Comparison of ENCODE assay signal across 8 cellular contexts in genomic region chr21:17613242-17613676, GRCh38. TPM values are rescaled to one million over a fixed set of nuclear protein-coding genes. Genes with fewer than 3 reads are reported as not detected.
DNase-seq lines count a peak whose midpoint lies in the region; ATAC-seq, FAIRE-seq and TF ChIP-seq lines count a peak whose summit lies in the region.

No MANE protein-coding gene starts in this region.

- H3K27me3 ChIP-seq in GM12878 (replicated peaks in 1 of 2; ENCODE audit: control insufficient read depth in 2 of 2, insufficient read depth in 2 of 2, low read length in 1 of 2) (no peaks in the 10 kb centered on the region), iPS-18a (ENCODE audit: control insufficient read depth, insufficient read depth, low read length) (peaks cover 13% of the 10 kb centered on the region), skeletal muscle satellite cell (ENCODE audit: control insufficient read depth, insufficient read depth, low read length) (no peaks in the 10 kb centered on the region), WERI-Rb-1 (ENCODE audit: insufficient read depth, low read depth, severe bottlenecking) (no peaks in the 10 kb centered on the region)

- H4K20me1 ChIP-seq in GM12878 (ENCODE audit: control insufficient read depth, insufficient read depth) = no peaks in the 10 kb centered on the region

- BruUV-seq in GM12878 (replicated peaks; lab: Mats Ljungman, UMichigan) = no TSS peak

- POLR2A ChIA-PET in GM12878 (lab: Charles Lee) = no interaction called here

- CTCF ChIA-PET in GM12878 (lab: Yijun Ruan, JAX) = interaction anchor here (0.8 kb wide), 1 partner anchor 27 kb away, joined by 3 read pairs; no protein-coding TSS in a partner anchor

- H3K4me1 ChIP-seq in GM12878 (ENCODE audit: control insufficient read depth, insufficient read depth, low read length) (no peaks in the 10 kb centered on the region; the same call in 1 of the 2 replicates), iPS-18a (ENCODE audit: control insufficient read depth, low read depth, low read length) (peaks cover 10% of the 10 kb centered on the region), skeletal muscle satellite cell (ENCODE audit: control insufficient read depth, insufficient read depth, low read length) (peaks cover 7% of the 10 kb centered on the region)

- intact Hi-C loops in GM12878 (cut with micrococcal nuclease; ENCODE audit: unreplicated experiment) = loop anchor here (2.0 to 10.0 kb wide), 3 partner anchors 169 to 236 kb away; partner anchors contain the start of gene C21orf91

- H3K36me3 ChIP-seq in GM12878 (ENCODE audit: control insufficient read depth in 2 of 2, insufficient read depth in 2 of 2, low read length in 1 of 2) (peaks cover 0 to 3% of the 10 kb centered on the region in 2 experiments; a peak in 1 of 4 replicates), iPS-18a (ENCODE audit: control insufficient read depth, low read depth, low read length) (peaks cover 5% of the 10 kb centered on the region), skeletal muscle satellite cell (ENCODE audit: insufficient read depth, low read length) (peaks cover 3% of the 10 kb centered on the region), WERI-Rb-1 (peaks cover 24% of the 10 kb centered on the region)

- 74% methylated on average over 16 of the region's 16 CpGs for WGBS in GM12878 (ENCODE audit: insufficient coverage, insufficient replicate concordance, low lambda C conversion rate, missing lambda C conversion rate)

- H3K4me2 ChIP-seq in GM12878 (ENCODE audit: control insufficient read depth, insufficient read depth) (peak overlapping the region; percentile 36; the same call in 1 of the 2 replicates), skeletal muscle satellite cell (ENCODE audit: low read length) (peak overlapping the region; percentile 90)

- TF ChIP-seq POLR2A in GM12878 (IDR thresholded peaks at IDR 0.05; ENCODE audit: low read depth, low read length) = no peak
- no peak for TF ChIP-seq POLR2A in H54 (IDR thresholded peaks at IDR 0.05; ENCODE audit: low read depth, low read length)

- no peak for FAIRE-seq in GM12878 (lab: Jason Lieb, UNC)
- no peak for FAIRE-seq in H54 (lab: Jason Lieb, UNC)

- peaks cover 43% of the 10 kb centered on the region for H3K79me2 ChIP-seq in GM12878 (ENCODE audit: control insufficient read depth, insufficient read depth, low read length)

- H3K27ac ChIP-seq in GM12878 (ENCODE audit: control insufficient read depth, insufficient read depth) = no peak overlapping the region
- no peak overlapping the region for H3K27ac ChIP-seq in iPS-18a (ENCODE audit: low read length)
- no peak overlapping the region for H3K27ac ChIP-seq in WERI-Rb-1

- H3K4me3 ChIP-seq in GM12878 (peak overlapping the region; percentile 100; the same call in 1 of the 2 replicates), iPS-18a (ENCODE audit: low read length) (peak overlapping the region; percentile 90), skeletal muscle satellite cell (ENCODE audit: low read length) (peak overlapping the region; percentile 73), WERI-Rb-1 (ENCODE audit: low read depth, low read length) (no peak overlapping the region)

- RAD21 ChIA-PET in GM12878 (lab: Charles Lee; ENCODE audit: unreplicated experiment) = interaction anchor here (0.6 kb wide), 1 partner anchor 177 kb away, joined by 3 read pairs; no protein-coding TSS in a partner anchor

- peak overlapping the region; percentile 68 for H2AFZ ChIP-seq in GM12878 (ENCODE audit: control insufficient read depth, low read depth, low read length)

- no peaks in the 10 kb centered on the region for H3K9me3 ChIP-seq in GM12878 (replicated peaks; ENCODE audit: control insufficient read depth, insufficient read depth, low read length)
- H3K9me3 ChIP-seq in iPS-18a (ENCODE audit: control insufficient read depth, low read depth, low read length) = no peaks in the 10 kb centered on the region
- no peaks in the 10 kb centered on the region for H3K9me3 ChIP-seq in skeletal muscle satellite cell (replicated peaks; ENCODE audit: low read length)
- H3K9me3 ChIP-seq in WERI-Rb-1 (ENCODE audit: severe bottlenecking) = peaks cover 4% of the 10 kb centered on the region

- SMC1A ChIA-PET in GM12878 (lab: Charles Lee; ENCODE audit: uncharacterized antibody, unreplicated experiment) = no interaction called here

- in situ Hi-C loops in GM12878 (cut with MboI) = loop anchor here (5.0 to 25.0 kb wide), 2 partner anchors 169 to 1876 kb away; partner anchors contain the start of gene USP25

- no peak for TF ChIP-seq RAD21 in GM12878 (IDR thresholded peaks at IDR 0.05; ENCODE audit: insufficient read depth, low read depth, low read length)

- TF ChIP-seq EP300 in GM12878 (IDR thresholded peaks at IDR 0.05; ENCODE audit: borderline replicate concordance in 1 of 2, control insufficient read depth in 1 of 2, low read depth in 2 of 2, low read length in 2 of 2) = no peak

- H3K9ac ChIP-seq in GM12878 (ENCODE audit: control insufficient read depth, insufficient read depth, low read length) = peak overlapping the region; percentile 93
- H3K9ac ChIP-seq in iPS-18a (ENCODE audit: low read length) = peak overlapping the region; percentile 81
- peak overlapping the region; percentile 93 for H3K9ac ChIP-seq in skeletal muscle satellite cell (ENCODE audit: low read depth, low read length)

- DNase-seq in activated T-cell treated with anti-CD3 and anti-CD28 coated beads for 4 hours = peak; percentile 5
- DNase-seq in activated T-cell treated with anti-CD3 and anti-CD28 coated beads, Interleukin-2, amount 50 U/mL, for 1 hour = no peak
- DNase-seq in NCI-H2227 (lab: John Stamatoyannopoulos, UW; ENCODE audit: unreplicated experiment) = peak; percentile 83
- DNase-seq in GM12878 (ENCODE audit: low read depth, low spot score) = no peak
- no peak for DNase-seq in H54 (ENCODE audit: insufficient read length, low spot score)
- no peak for DNase-seq in WERI-Rb-1

- ATAC-seq in GM12878 = peak; percentile 3

- no peak for TF ChIP-seq CTCF in GM12878 (IDR thresholded peaks at IDR 0.05 in 2 of 3, conservative IDR thresholded peaks at IDR 0.05 in 1 of 3; ENCODE audit: control insufficient read depth in 2 of 3, extremely low read depth in 1 of 3, insufficient read depth in 1 of 3, low read depth in 3 of 3, low read length in 3 of 3)
- TF ChIP-seq CTCF in WERI-Rb-1 (IDR thresholded peaks at IDR 0.05; ENCODE audit: low read depth, low read length) = no peak

TF ChIP-seq in GM12878, 131 proteins besides CTCF, POLR2A, EP300 and RAD21:
- TF ChIP-seq GATAD2B (conservative IDR thresholded peaks at IDR 0.05; ENCODE audit: low read depth) (0 out of 2 replicates have a peak, but pooled peaks have one; percentile 3), BRCA1 (IDR thresholded peaks at IDR 0.05; ENCODE audit: low read depth, low read length) (no peak), IKZF1 (conservative IDR thresholded peaks at IDR 0.05) (0 out of 2 replicates have a peak, but pooled peaks have one; percentile 5)

RNA-seq across cellular contexts. Expression of gene BTG3, which starts 0.6 kb away (rescaled TPM):
- 50.1 and 56.6 TPM in 2 replicates for total RNA-seq in GM12878 (2013; cell fraction: nucleolus; rRNA removed)
- total RNA-seq in GM12878 (2014; rRNA removed) (23.3 and 32.7 TPM in 2 replicates), GM12878 (2014; rRNA removed; fragmentation: Illumina TruSeq; extraction: Trizol) (30.8 and 31.7 TPM in 2 replicates), GM12878 (2021) (27.7 and 28.6 TPM in 2 replicates)
- 13.5 TPM for polyA plus RNA-seq in GM12878 (2011; ENCODE audit: low read depth)
- polyA plus RNA-seq in GM12878 (2011; rRNA removed) (74.4 and 102 TPM in 2 replicates), GM12878 (2014; fragmentation: Illumina TruSeq; extraction: Trizol) (37.9 and 49.3 TPM in 2 replicates), GM12878 (2014; fragmentation: Nextera tagmentation; extraction: Ambion mirVana) (10 to 100 TPM; 15.7 to 26.3 TPM), GM12878 (2014; rRNA removed) (24.9 and 39.9 TPM in 2 replicates), GM12878 (2016; fragmentation: Nextera tagmentation; extraction: Ambion mirVana) (10 to 100 TPM; 47.5 to 49.9 TPM)
- 32.5 and 40.9 TPM in 2 replicates for polyA plus RNA-seq in GM12878 (2011; cell fraction: cytosol; rRNA removed)
- polyA plus RNA-seq in GM12878 (2011; cell fraction: nucleus; rRNA removed) = 33.0 and 34.4 TPM in 2 replicates
- 20.5 and 29.4 TPM in 2 replicates for polyA plus RNA-seq in GM12878 (2012)
- 21.1 and 21.6 TPM in 2 replicates for polyA minus RNA-seq in GM12878 (2011; rRNA and poly(A)+ RNA removed)
- polyA minus RNA-seq in GM12878 (2011; cell fraction: cytosol; rRNA and poly(A)+ RNA removed) = 11.8 and 13.4 TPM in 2 replicates
- polyA minus RNA-seq in GM12878 (2011; cell fraction: nucleus; rRNA and poly(A)+ RNA removed) = 34.6 and 51.2 TPM in 2 replicates
- total RNA-seq in skeletal muscle satellite cell (2012; rRNA removed) = 29.1 and 31.7 TPM in 2 replicates

Comparison
In these comparisons a context has a peak if more than half of its experiments do, and no peak if none do; other contexts are left out.
1. DNase-seq: peak in activated T-cell treated with anti-CD3 and anti-CD28 coated beads for 4 hours (single experiment) and NCI-H2227 (single experiment); none in activated T-cell treated with anti-CD3 and anti-CD28 coated beads, Interleukin-2, amount 50 U/mL, for 1 hour (single experiment), GM12878 (single experiment), H54 (single experiment) and WERI-Rb-1 (single experiment).
2. Peak in every context shown above with its lines, with median percentiles within 50 percentile points of each other: H3K9ac ChIP-seq.